Comparison of ENCODE assay signal across 8 cellular contexts in genomic region chr19:42074513-42075363, GRCh38. TPM values are rescaled to one million over a fixed set of nuclear protein-coding genes. Genes with fewer than 3 reads are reported as not detected.
DNase-seq lines count a peak whose midpoint lies in the region; ATAC-seq, FAIRE-seq and TF ChIP-seq lines count a peak whose summit lies in the region.

No MANE protein-coding gene starts in this region.

- peaks cover 31% of the 10 kb centered on the region for H3K79me2 ChIP-seq in endothelial cell of umbilical vein (ENCODE audit: control insufficient read depth, insufficient read depth, low read length)
- peaks cover 53% of the 10 kb centered on the region for H3K79me2 ChIP-seq in neural progenitor cell (ENCODE audit: low read depth)

- peaks cover 45% of the 10 kb centered on the region for H3K4me1 Mint-ChIP-seq in neural progenitor cell

- BruUV-seq in endothelial cell of umbilical vein (replicated peaks; lab: Mats Ljungman, UMichigan) = TSS peak; percentile 66

- DNase-seq in NCI-H748 (lab: John Stamatoyannopoulos, UW; ENCODE audit: unreplicated experiment) = peak; percentile 48
- DNase-seq in NCI-H748 treated with DMSO at 0.1 percent for 48 hours (lab: John Stamatoyannopoulos, UW) = no peak
- peak; percentile 62 for DNase-seq in SW480 (ENCODE audit: low spot score)
- DNase-seq in endothelial cell of umbilical vein (ENCODE audit: low read depth, low spot score) = no peak
- DNase-seq in neural progenitor cell (ENCODE audit: low spot score) = no peak
- no peak for DNase-seq in NCI-H1092 (lab: John Stamatoyannopoulos, UW)
- DNase-seq in NK-92 treated with Interleukin-12 subunit alpha and Interleukin-12 subunit beta, amount 100 ng/mL, for 24 hours (lab: John Stamatoyannopoulos, UW) = no peak

- POLR2A ChIA-PET in endothelial cell of umbilical vein (lab: Charles Lee) = no interaction called here

- H3K27me3 Mint-ChIP-seq in neural progenitor cell (ENCODE audit: insufficient read depth, low read depth) = peaks cover 5% of the 10 kb centered on the region

- TF ChIP-seq CTCF in endothelial cell of umbilical vein (IDR thresholded peaks at IDR 0.05; ENCODE audit: extremely low read depth in 1 of 2, insufficient read depth in 1 of 2, low read depth in 1 of 2, low read length in 2 of 2) (no peak), neural progenitor cell (IDR thresholded peaks at IDR 0.05) (no peak)

- peaks cover 10% of the 10 kb centered on the region for H3F3A ChIP-seq in neural progenitor cell (ENCODE audit: low read depth)

- intact Hi-C loops in endothelial cell of umbilical vein (cut with micrococcal nuclease) = loop anchor here (1.0 kb wide), 1 partner anchor 115 kb away; the partner anchor contains the start of gene RABAC1

- peak overlapping the region; percentile 99 for H3K4me3 Mint-ChIP-seq in neural progenitor cell

- H3K4me3 ChIP-seq in endothelial cell of umbilical vein (replicated peaks in 1 of 3; ENCODE audit: insufficient read depth in 1 of 3, low read depth in 1 of 3, low read length in 3 of 3) = peak overlapping the region in 2 of 3 experiments; percentile 49 to 79
- H3K4me3 ChIP-seq in neural progenitor cell = peak overlapping the region; percentile 60

- H3K36me3 Mint-ChIP-seq in neural progenitor cell = peaks cover 16% of the 10 kb centered on the region

- CTCF ChIA-PET in endothelial cell of umbilical vein (lab: Charles Lee) = no interaction called here

- H3K9me3 Mint-ChIP-seq in neural progenitor cell = no peaks in the 10 kb centered on the region

- dilution Hi-C loops in endothelial cell of umbilical vein (cut with MboI; ENCODE audit: extremely low pct_ligation_motif_present, low sequenced_read_pairs) = no loop called here

- H3K9me3 ChIP-seq in endothelial cell of umbilical vein (replicated peaks; ENCODE audit: control insufficient read depth, insufficient read depth, low read length) = no peaks in the 10 kb centered on the region
- no peaks in the 10 kb centered on the region for H3K9me3 ChIP-seq in neural progenitor cell (ENCODE audit: low read depth)

- ATAC-seq in GM21390 (IDR thresholded peaks at IDR 0.05; ENCODE audit: unreplicated experiment) = no peak

- no peaks in the 10 kb centered on the region for H3K9me1 ChIP-seq in endothelial cell of umbilical vein (replicated peaks; ENCODE audit: control insufficient read depth, extremely low read depth, insufficient read depth, low read length)

- H3K36me3 ChIP-seq in endothelial cell of umbilical vein (ENCODE audit: control insufficient read depth in 2 of 2, extremely low read depth in 1 of 2, insufficient read depth in 2 of 2, low read length in 2 of 2) (peaks cover 0 to 14% of the 10 kb centered on the region in 2 experiments), neural progenitor cell (no peaks in the 10 kb centered on the region)

- no peak for FAIRE-seq in endothelial cell of umbilical vein (lab: Jason Lieb, UNC)

- H3K4me2 ChIP-seq in endothelial cell of umbilical vein (ENCODE audit: insufficient read depth, low read length) (peak overlapping the region; percentile 82), neural progenitor cell (peak overlapping the region; percentile 87)

- H3K27me3 ChIP-seq in endothelial cell of umbilical vein (ENCODE audit: control insufficient read depth in 2 of 2, insufficient read depth in 2 of 2, low read length in 2 of 2) (peaks cover 10% of the 10 kb centered on the region in 2 experiments), neural progenitor cell (no peaks in the 10 kb centered on the region)

- H2AFZ ChIP-seq in endothelial cell of umbilical vein (ENCODE audit: low read depth, low read length) (peak overlapping the region; percentile 60), neural progenitor cell (replicated peaks) (peak overlapping the region; percentile 93)

- H3K27ac ChIP-seq in endothelial cell of umbilical vein (ENCODE audit: insufficient read depth, low read depth, low read length) = peak overlapping the region; percentile 85
- peak overlapping the region; percentile 90 for H3K27ac ChIP-seq in neural progenitor cell

- H3K4me1 ChIP-seq in endothelial cell of umbilical vein (ENCODE audit: control insufficient read depth, extremely low read depth, insufficient read depth, low read length) = peaks cover 16% of the 10 kb centered on the region
- peaks cover 21% of the 10 kb centered on the region for H3K4me1 ChIP-seq in neural progenitor cell

- H3K9ac ChIP-seq in endothelial cell of umbilical vein (replicated peaks; ENCODE audit: extremely low read depth, insufficient read depth, low read length) (peak overlapping the region; percentile 95), neural progenitor cell (peak overlapping the region; percentile 91)

- no peak for TF ChIP-seq POLR2A in endothelial cell of umbilical vein (IDR thresholded peaks at IDR 0.05; ENCODE audit: low read depth, low read length)

- no peaks in the 10 kb centered on the region for H4K20me1 ChIP-seq in endothelial cell of umbilical vein (replicated peaks; ENCODE audit: control insufficient read depth, extremely low read depth, insufficient read depth, low read length)
- H4K20me1 ChIP-seq in neural progenitor cell (ENCODE audit: low read depth) = peaks cover 33% of the 10 kb centered on the region

- peak overlapping the region; percentile 98 for H3K27ac Mint-ChIP-seq in neural progenitor cell

TF ChIP-seq in endothelial cell of umbilical vein, 7 proteins besides CTCF, POLR2A, EP300 and RAD21:
- TF ChIP-seq GATA2 (IDR thresholded peaks at IDR 0.05; ENCODE audit: insufficient read depth, insufficient read length, low read depth, low read length) (no peak), MYC (IDR thresholded peaks at IDR 0.05; ENCODE audit: low read depth, low read length) (no peak), MAX (IDR thresholded peaks at IDR 0.05; ENCODE audit: insufficient read depth, insufficient read length) (no peak), POLR2AphosphoS5 (IDR thresholded peaks at IDR 0.05; ENCODE audit: insufficient read depth, low read depth, low read length) (no peak), JUN (IDR thresholded peaks at IDR 0.05; ENCODE audit: borderline replicate concordance, insufficient read depth, insufficient read length, low read depth) (no peak)

RNA-seq across cellular contexts. Expression of gene ZNF574, which starts 1.2 kb away (rescaled TPM):
- total RNA-seq in endothelial cell of umbilical vein = 14.0 and 15.3 TPM in 2 replicates
- 13.6 and 20.3 TPM in 2 replicates for polyA plus RNA-seq in endothelial cell of umbilical vein
- 6.8 and 7.7 TPM in 2 replicates for polyA plus RNA-seq in endothelial cell of umbilical vein (2011; cell fraction: cytosol; rRNA removed)
- polyA plus RNA-seq in endothelial cell of umbilical vein (2011; cell fraction: nucleus; rRNA removed) = 7.2 and 7.8 TPM in 2 replicates
- polyA plus RNA-seq in endothelial cell of umbilical vein (2012) = 6.9 and 9.4 TPM in 2 replicates
- polyA minus RNA-seq in endothelial cell of umbilical vein = 19.3 and 21.3 TPM in 2 replicates
- 15.4 TPM for polyA minus RNA-seq in endothelial cell of umbilical vein (2011; cell fraction: cytosol; rRNA and poly(A)+ RNA removed)
- 9.0 and 10.7 TPM in 2 replicates for polyA minus RNA-seq in endothelial cell of umbilical vein (2011; cell fraction: nucleus; rRNA and poly(A)+ RNA removed)
- 13.4 and 35.6 TPM in 2 replicates for total RNA-seq in neural progenitor cell (ENCODE audit: low replicate concordance)

RNA-seq across cellular contexts. Expression of gene GRIK5, which starts 4.7 kb away (rescaled TPM):
- total RNA-seq in endothelial cell of umbilical vein = 0.53 and 2.2 TPM in 2 replicates
- polyA plus RNA-seq in endothelial cell of umbilical vein = 0.80 and 1.0 TPM in 2 replicates
- polyA plus RNA-seq in endothelial cell of umbilical vein (2011; cell fraction: cytosol; rRNA removed) = 0.72 and 0.97 TPM in 2 replicates
- polyA plus RNA-seq in endothelial cell of umbilical vein (2011; cell fraction: nucleus; rRNA removed) = 1.8 and 2.9 TPM in 2 replicates
- polyA plus RNA-seq in endothelial cell of umbilical vein (2012) = 0.23 and 0.25 TPM in 2 replicates
- polyA minus RNA-seq in endothelial cell of umbilical vein = 0.49 and 1.3 TPM in 2 replicates
- polyA minus RNA-seq in endothelial cell of umbilical vein (2011; cell fraction: cytosol; rRNA and poly(A)+ RNA removed) = not detected
- 0.63 and 1.1 TPM in 2 replicates for polyA minus RNA-seq in endothelial cell of umbilical vein (2011; cell fraction: nucleus; rRNA and poly(A)+ RNA removed)
- total RNA-seq in neural progenitor cell (ENCODE audit: low replicate concordance) = 5.8 and 19.4 TPM in 2 replicates

RNA-seq across cellular contexts. Expression of gene POU2F2, which starts 57.5 kb away (rescaled TPM):
- total RNA-seq in endothelial cell of umbilical vein (3.2 and 4.0 TPM in 2 replicates), neural progenitor cell (ENCODE audit: low replicate concordance) (0.31 and 0.69 TPM in 2 replicates)
- polyA plus RNA-seq in endothelial cell of umbilical vein = 3.7 and 4.1 TPM in 2 replicates
- polyA plus RNA-seq in endothelial cell of umbilical vein (2011; cell fraction: cytosol; rRNA removed) = 1.2 and 1.7 TPM in 2 replicates
- 3.4 and 3.7 TPM in 2 replicates for polyA plus RNA-seq in endothelial cell of umbilical vein (2011; cell fraction: nucleus; rRNA removed)
- polyA plus RNA-seq in endothelial cell of umbilical vein (2012) = 2.0 and 2.8 TPM in 2 replicates
- polyA minus RNA-seq in endothelial cell of umbilical vein = 1.2 and 2.5 TPM in 2 replicates
- polyA minus RNA-seq in endothelial cell of umbilical vein (2011; cell fraction: cytosol; rRNA and poly(A)+ RNA removed) = not detected
- 0.87 and 4.2 TPM in 2 replicates for polyA minus RNA-seq in endothelial cell of umbilical vein (2011; cell fraction: nucleus; rRNA and poly(A)+ RNA removed)

Comparison
In these comparisons a context has a peak if more than half of its experiments do, and no peak if none do; other contexts are left out.
1. DNase-seq: peak in NCI-H748 (single experiment) and SW480 (single experiment); none in NCI-H748 treated with DMSO at 0.1 percent for 48 hours (single experiment), endothelial cell of umbilical vein (single experiment), neural progenitor cell (single experiment), NCI-H1092 (single experiment) and NK-92 treated with Interleukin-12 subunit alpha and Interleukin-12 subunit beta, amount 100 ng/mL, for 24 hours (single experiment).